Comparison of ENCODE assay signal across 25 cellular contexts in genomic region chr5:125346316-125346715, GRCh38.
"Had no signal": no experiment of that assay in that cellular context is flagged by ENCODE, and none has a peak within 500 bp of the region (broad histone marks: within the 10 kb centered on the region; RNA-seq: fewer than 3 reads in every experiment).

No MANE protein-coding gene starts in this region.

- H3K4me1 Mint-ChIP-seq: stimulated activated naive B cell treated with anti-CD40 and anti-IgM and Interleukin-4, amounts not matched to agents 10 μg/mL and 1 μg/mL and 100 μg/mL, for 72 hours had no signal

- H3K27ac Mint-ChIP-seq: activated naive CD8-positive, alpha-beta T cell; effector memory CD8-positive, alpha-beta T cell; natural killer cell treated with Interleukin-12 subunit alpha and Interleukin-12 subunit beta and Interleukin-15 and Interleukin-18, amount 100 ng/mL, for 72 hours; stimulated activated naive B cell treated with anti-CD40 and anti-IgM and Interleukin-4, amounts not matched to agents 10 μg/mL and 1 μg/mL and 100 μg/mL, for 72 hours had no signal

- DNase-seq: activated CD4-positive, alpha-beta T cell treated with anti-CD3 and anti-CD28 coated beads for 4 hours; activated CD4-positive, alpha-beta T cell treated with anti-CD3 and anti-CD28 coated beads, Interleukin-2, amount 50 U/mL, for 4 hours; activated effector memory CD4-positive, alpha-beta T cell treated with Interleukin-2 at 50 U/mL for 16 hours; activated naive CD4-positive, alpha-beta T cell treated with Interleukin-2 at 50 U/mL for 16 hours; adrenal gland; aorta; body of pancreas; effector memory CD8-positive, alpha-beta T cell; erythroblast; heart left ventricle; lower lobe of right lung; mesendoderm; mucosa of descending colon; pancreas; psoas muscle; right cardiac atrium; stimulated activated CD4-positive, alpha-beta T cell treated with anti-CD3 and anti-CD28 coated beads, Interleukin-15, amount 100 ng/mL, for 24 hours; stimulated activated CD4-positive, alpha-beta T cell treated with anti-CD3 and anti-CD28 coated beads, Interleukin-2, amount 100 ng/mL, for 24 hours; stimulated activated naive B cell treated with anti-CD40 and anti-IgM and Interleukin-4, amounts not matched to agents 10 μg/mL and 1 μg/mL and 100 μg/mL, for 72 hours; stomach had no signal

- H3K4me3 Mint-ChIP-seq: activated naive CD8-positive, alpha-beta T cell; effector memory CD8-positive, alpha-beta T cell; natural killer cell treated with Interleukin-12 subunit alpha and Interleukin-12 subunit beta and Interleukin-15 and Interleukin-18, amount 100 ng/mL, for 72 hours; stimulated activated naive B cell treated with anti-CD40 and anti-IgM and Interleukin-4, amounts not matched to agents 10 μg/mL and 1 μg/mL and 100 μg/mL, for 72 hours had no signal

- H3K36me3 ChIP-seq: adrenal gland, gastroesophageal sphincter, heart left ventricle, lower lobe of right lung, pancreas, stomach, tibial nerve had no signal

- ATAC-seq: body of pancreas; effector memory CD8-positive, alpha-beta T cell; gastroesophageal sphincter; heart left ventricle; lower lobe of right lung; mucosa of descending colon; natural killer cell treated with Interleukin-12 subunit alpha and Interleukin-12 subunit beta and Interleukin-15 and Interleukin-18, amount 100 ng/mL, for 72 hours; pancreas; psoas muscle; right cardiac atrium; stimulated activated naive B cell treated with anti-CD40 and anti-IgM and Interleukin-4, amounts not matched to agents 10 μg/mL and 1 μg/mL and 100 μg/mL, for 72 hours had no signal

- H3K36me3 Mint-ChIP-seq: activated naive CD8-positive, alpha-beta T cell; natural killer cell treated with Interleukin-12 subunit alpha and Interleukin-12 subunit beta and Interleukin-15 and Interleukin-18, amount 100 ng/mL, for 72 hours had no signal

- H3K4me1 ChIP-seq: adrenal gland, body of pancreas, pancreas, psoas muscle had no signal

- H3K27me3 ChIP-seq: adrenal gland, body of pancreas, gastroesophageal sphincter, heart left ventricle, pancreas, stomach, tibial nerve had no signal

- H3K27ac ChIP-seq: adrenal gland, body of pancreas, coronary artery, heart left ventricle, lower lobe of right lung, pancreas, psoas muscle, stomach had no signal

- H3K27me3 Mint-ChIP-seq: effector memory CD8-positive, alpha-beta T cell; stimulated activated naive B cell treated with anti-CD40 and anti-IgM and Interleukin-4, amounts not matched to agents 10 μg/mL and 1 μg/mL and 100 μg/mL, for 72 hours had no signal

- H3K4me3 ChIP-seq: adrenal gland, body of pancreas, coronary artery, gastroesophageal sphincter, heart left ventricle, lower lobe of right lung, mucosa of descending colon, pancreas, psoas muscle, stomach, tibial nerve had no signal

- FAIRE-seq: pancreas had no signal
